11 cellular contexts compared by ENCODE assay signal in genomic region chr2:177289824-177290632, GRCh38. TPM values are rescaled to one million over a fixed set of nuclear protein-coding genes. Genes with fewer than 3 reads are reported as not detected.
DNase-seq lines count a peak whose midpoint lies in the region; ATAC-seq and TF ChIP-seq lines count a peak whose summit lies in the region.
"Had no signal": no experiment of that assay in that cellular context is flagged by ENCODE, and none has a peak within 500 bp of the region (broad histone marks: within the 10 kb centered on the region; RNA-seq: fewer than 3 reads in every experiment).

No MANE protein-coding gene starts in this region.

- no peak overlapping the region for H3K4me2 ChIP-seq in GM23248 (ENCODE audit: unreplicated experiment)

- H2AFZ ChIP-seq in GM23248, result no peak overlapping the region

- H4K20me1 ChIP-seq in GM23248 (ENCODE audit: insufficient read depth), result no peaks in the 10 kb centered on the region

- H3K4me3 Mint-ChIP-seq in activated T-helper 1 cell treated with anti-CD3 and anti-CD28 coated beads, Interleukin-12 subunit alpha, Interleukin-12 subunit beta, Interleukin-2, Interleukin-4 antibody, amounts not matched to agents 30 ng/mL and 10 ng/mL and 1 ng/mL, durations not matched to agents 14 hours and 24 hours and 36 hours, result peak overlapping the region; percentile 63

- ATAC-seq in GM19463 (IDR thresholded peaks at IDR 0.05; ENCODE audit: unreplicated experiment), result peak; percentile 67
- peak; percentile 94 for ATAC-seq in HG03108 (IDR thresholded peaks at IDR 0.05; ENCODE audit: unreplicated experiment)
- no peak for ATAC-seq in gastrocnemius medialis

- no peaks in the 10 kb centered on the region for H3K79me2 ChIP-seq in GM23248 (ENCODE audit: insufficient read depth)

- in situ Hi-C loops in gastrocnemius medialis (cut with MboI; ENCODE audit: low sequenced_read_pairs in 4 of 4), result loop anchor here in 3 of 4 donors (10.0 to 25.0 kb wide), 2 partner anchors 103 to 125 kb away; no protein-coding TSS in a partner anchor
- in situ Hi-C loops in GM23248 (cut with MboI), result no loop called here

- 70 to 73% methylated on average over 9 of the region's 9 CpGs for WGBS in GM23248 (ENCODE audit: low coverage in 1 of 2, low lambda C conversion rate in 2 of 2, missing lambda C conversion rate in 2 of 2), 2 experiments

- H3K4me3 ChIP-seq in GM12864 (ENCODE audit: low read depth, low read length) (no peak overlapping the region), gastrocnemius medialis (no peak overlapping the region), GM23248 (no peak overlapping the region)
- H3K4me3 ChIP-seq: ovary had no signal

- H3K4me1 Mint-ChIP-seq in activated T-helper 1 cell treated with anti-CD3 and anti-CD28 coated beads, Interleukin-12 subunit alpha, Interleukin-12 subunit beta, Interleukin-2, Interleukin-4 antibody, amounts not matched to agents 30 ng/mL and 10 ng/mL and 1 ng/mL, durations not matched to agents 14 hours and 24 hours and 36 hours (ENCODE audit: low read depth), result peaks cover 75% of the 10 kb centered on the region

- H3K27ac ChIP-seq in gastrocnemius medialis (no peak overlapping the region), GM23248 (no peak overlapping the region)
- H3K27ac ChIP-seq: ovary had no signal

- no peak for TF ChIP-seq CTCF in GM12864 (IDR thresholded peaks at IDR 0.05; ENCODE audit: low read depth, low read length, missing control alignments)
- TF ChIP-seq CTCF in gastrocnemius medialis (IDR thresholded peaks at IDR 0.05 in 4 of 5, conservative IDR thresholded peaks at IDR 0.05 in 1 of 5), result no peak

- H3K36me3 ChIP-seq in gastrocnemius medialis, result no peaks in the 10 kb centered on the region
- H3K36me3 ChIP-seq in GM23248 (ENCODE audit: low read depth), result no peaks in the 10 kb centered on the region
- H3K36me3 ChIP-seq: ovary had no signal

- H3F3A ChIP-seq in GM23248 (ENCODE audit: insufficient read depth), result peaks cover 8% of the 10 kb centered on the region

- H3K27me3 Mint-ChIP-seq in activated T-helper 1 cell treated with anti-CD3 and anti-CD28 coated beads, Interleukin-12 subunit alpha, Interleukin-12 subunit beta, Interleukin-2, Interleukin-4 antibody, amounts not matched to agents 30 ng/mL and 10 ng/mL and 1 ng/mL, durations not matched to agents 14 hours and 24 hours and 36 hours (ENCODE audit: insufficient read depth), result peaks cover 2% of the 10 kb centered on the region

- no peaks in the 10 kb centered on the region for H3K9me3 Mint-ChIP-seq in activated T-helper 1 cell treated with anti-CD3 and anti-CD28 coated beads, Interleukin-12 subunit alpha, Interleukin-12 subunit beta, Interleukin-2, Interleukin-4 antibody, amounts not matched to agents 30 ng/mL and 10 ng/mL and 1 ng/mL, durations not matched to agents 14 hours and 24 hours and 36 hours

- no peak overlapping the region for H3K9ac ChIP-seq in GM23248

- peaks cover 3% of the 10 kb centered on the region for H3K36me3 Mint-ChIP-seq in activated T-helper 1 cell treated with anti-CD3 and anti-CD28 coated beads, Interleukin-12 subunit alpha, Interleukin-12 subunit beta, Interleukin-2, Interleukin-4 antibody, amounts not matched to agents 30 ng/mL and 10 ng/mL and 1 ng/mL, durations not matched to agents 14 hours and 24 hours and 36 hours (ENCODE audit: low read depth)

- H3K4me1 ChIP-seq in gastrocnemius medialis (peaks cover 9 to 14% of the 10 kb centered on the region in 2 donors), GM23248 (ENCODE audit: insufficient read depth) (no peaks in the 10 kb centered on the region)

- no peaks in the 10 kb centered on the region for H3K9me2 ChIP-seq in GM23248 (ENCODE audit: insufficient read depth)

- intact Hi-C loops in activated T-helper 1 cell treated with anti-CD3 and anti-CD28 coated beads, Interleukin-12 subunit alpha, Interleukin-12 subunit beta, Interleukin-2, Interleukin-4 antibody, amounts not matched to agents 30 ng/mL and 10 ng/mL and 1 ng/mL, durations not matched to agents 14 hours and 24 hours and 36 hours (cut with micrococcal nuclease), result loop anchor here (1.0 kb wide), 2 partner anchors 25 to 48 kb away; no protein-coding TSS in a partner anchor
- intact Hi-C loops in gastrocnemius medialis (cut with DNase I; ENCODE audit: low total_unique reads), result no loop called here

- H3K27me3 ChIP-seq in gastrocnemius medialis (no peaks in the 10 kb centered on the region), GM23248 (replicated peaks; ENCODE audit: insufficient read depth) (no peaks in the 10 kb centered on the region)
- H3K27me3 ChIP-seq: ovary had no signal

- H3K27ac Mint-ChIP-seq in activated T-helper 1 cell treated with anti-CD3 and anti-CD28 coated beads, Interleukin-12 subunit alpha, Interleukin-12 subunit beta, Interleukin-2, Interleukin-4 antibody, amounts not matched to agents 30 ng/mL and 10 ng/mL and 1 ng/mL, durations not matched to agents 14 hours and 24 hours and 36 hours, result peak overlapping the region; percentile 85

- TF ChIP-seq POLR2A in gastrocnemius medialis (IDR thresholded peaks at IDR 0.05), result no peak

- H3K9me3 ChIP-seq in gastrocnemius medialis (no peaks in the 10 kb centered on the region), GM23248 (ENCODE audit: low read depth) (no peaks in the 10 kb centered on the region)
- H3K9me3 ChIP-seq: ovary had no signal

- peak; percentile 66 for DNase-seq in GM12864 (ENCODE audit: low read depth)
- DNase-seq in activated T-helper 1 cell treated with anti-CD3 and anti-CD28 coated beads, Interleukin-12 subunit alpha, Interleukin-12 subunit beta, Interleukin-2, Interleukin-4 antibody, amounts not matched to agents 30 ng/mL and 10 ng/mL and 1 ng/mL, durations not matched to agents 14 hours and 24 hours and 36 hours (ENCODE audit: low spot score), result peak; percentile 5
- DNase-seq in gastrocnemius medialis, result no peak
- no peak for DNase-seq in HuH-7.5 (ENCODE audit: low spot score)
- DNase-seq in GM23248, result no peak
- DNase-seq in 8988T, result no peak
- DNase-seq: hypothalamus, Kasumi-1, ovary had no signal

RNA-seq across cellular contexts. Expression of gene NFE2L2, which starts 25.5 kb away (rescaled TPM):
- 68.2 and 71.2 TPM in 2 replicates for total RNA-seq in activated T-helper 1 cell treated with anti-CD3 and anti-CD28 coated beads, Interleukin-12 subunit alpha, Interleukin-12 subunit beta, Interleukin-2, Interleukin-4 antibody, amounts not matched to agents 30 ng/mL and 10 ng/mL and 1 ng/mL, durations not matched to agents 14 hours and 24 hours and 36 hours
- 10 to 100 TPM; 33.0 to 93.3 (median 59.1) TPM for total RNA-seq in gastrocnemius medialis
- 62.0 and 77.4 TPM in 2 replicates for total RNA-seq in GM23248 (2014; rRNA removed; shearing (Covaris generic))
- 116 and 123 TPM in 2 replicates for polyA plus RNA-seq in GM23248 (2016; fragmentation: Nextera tagmentation; extraction: Ambion mirVana)

Comparison
In these comparisons a context has a peak if more than half of its experiments do, and no peak if none do; other contexts are left out.
1. DNase-seq: peak in GM12864 (single experiment) and activated T-helper 1 cell treated with anti-CD3 and anti-CD28 coated beads, Interleukin-12 subunit alpha, Interleukin-12 subunit beta, Interleukin-2, Interleukin-4 antibody, amounts not matched to agents 30 ng/mL and 10 ng/mL and 1 ng/mL, durations not matched to agents 14 hours and 24 hours and 36 hours (single experiment); none in gastrocnemius medialis (0 of 2), HuH-7.5 (single experiment), GM23248 (single experiment) and 8988T (single experiment).
2. ATAC-seq: peak in GM19463 (single experiment) and HG03108 (single experiment); none in gastrocnemius medialis (0 of 2).